Comparison of ENCODE assay signal across 21 cellular contexts in the genomic region with DNA sequence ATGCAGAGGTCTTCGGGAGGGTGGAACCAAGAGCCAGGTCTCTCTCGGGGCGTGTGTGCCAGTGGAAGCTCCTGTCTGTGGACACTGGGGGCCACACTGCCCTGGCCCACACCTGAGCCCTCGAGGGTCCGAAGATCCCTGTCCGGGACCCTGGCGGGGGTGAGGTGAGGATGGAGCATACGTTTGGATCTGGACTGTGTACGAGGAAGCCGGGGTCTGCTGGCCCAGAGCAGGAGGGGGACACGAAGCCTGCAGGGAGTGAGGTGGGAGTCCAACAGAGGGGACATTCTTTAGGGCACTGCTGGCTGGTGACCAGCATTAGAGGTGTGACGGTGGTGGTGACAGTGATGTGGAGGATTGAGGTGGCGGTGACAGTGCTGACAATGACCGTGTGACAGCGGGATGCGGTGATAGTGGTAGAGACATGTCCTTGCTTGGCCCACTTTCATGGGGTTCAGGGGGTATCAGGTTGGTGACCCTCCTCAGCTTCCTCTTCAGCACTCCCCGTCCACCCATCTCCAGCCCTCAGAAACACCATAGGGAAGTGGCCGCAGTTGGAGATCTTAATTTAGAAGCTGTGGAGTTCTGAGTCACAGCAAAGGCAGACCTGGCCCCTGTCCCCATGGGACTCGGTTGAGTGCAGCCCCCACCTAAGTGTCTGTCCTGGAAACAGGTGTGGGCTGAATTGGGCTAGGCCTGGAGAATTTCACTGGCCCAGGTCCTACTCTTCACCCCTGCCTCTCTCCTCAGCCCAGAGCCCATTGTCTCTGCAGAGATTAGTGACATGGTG.
"Had no signal": no experiment of that assay in that cellular context is flagged by ENCODE, and none has a peak within 500 bp of the region (broad histone marks: within the 10 kb centered on the region; RNA-seq: fewer than 3 reads in every experiment).

No MANE protein-coding gene starts in this region.

- H3K4me1 ChIP-seq: body of pancreas, foreskin keratinocyte had no signal

- H3K27me3 Mint-ChIP-seq: activated CD4-positive, alpha-beta T cell treated with anti-CD3 and anti-CD28 coated beads, Interleukin-2, amount 10 ng/mL, durations not matched to agents 24 days and 14 days; stimulated activated naive CD8-positive, alpha-beta T cell treated with anti-CD3 and anti-CD28 coated beads, Interleukin-15, Interleukin-2, amounts not matched to agents 100 ng/mL and 50 ng/mL, for 24 hours had no signal

- H3K27me3 ChIP-seq: body of pancreas, heart left ventricle, SJSA1, upper lobe of left lung had no signal

- H3K4me3 Mint-ChIP-seq: activated CD4-positive, alpha-beta T cell treated with anti-CD3 and anti-CD28 coated beads, Interleukin-2, amount 10 ng/mL, durations not matched to agents 24 days and 14 days; activated CD8-positive, alpha-beta T cell treated with anti-CD3 and anti-CD28 coated beads, Interleukin-2, amount 10 ng/mL, durations not matched to agents 7 days and 5 days; activated naive CD8-positive, alpha-beta T cell treated with anti-CD3 and anti-CD28 coated beads for 36 hours; memory B cell; nephron progenitor cell; stimulated activated naive CD8-positive, alpha-beta T cell treated with anti-CD3 and anti-CD28 coated beads, Interleukin-15, Interleukin-2, amounts not matched to agents 100 ng/mL and 50 ng/mL, for 24 hours had no signal

- H3K4me1 Mint-ChIP-seq: activated CD4-positive, alpha-beta T cell treated with anti-CD3 and anti-CD28 coated beads, Interleukin-2, amount 10 ng/mL, durations not matched to agents 24 days and 14 days; activated naive CD8-positive, alpha-beta T cell treated with anti-CD3 and anti-CD28 coated beads for 36 hours had no signal

- H3K27ac ChIP-seq: body of pancreas, foreskin keratinocyte, SJSA1, upper lobe of left lung had no signal

- H3K27ac Mint-ChIP-seq: activated CD4-positive, alpha-beta T cell treated with anti-CD3 and anti-CD28 coated beads, Interleukin-2, amount 10 ng/mL, durations not matched to agents 24 days and 14 days; activated CD8-positive, alpha-beta T cell treated with anti-CD3 and anti-CD28 coated beads, Interleukin-2, amount 10 ng/mL, durations not matched to agents 7 days and 5 days; activated naive CD8-positive, alpha-beta T cell treated with anti-CD3 and anti-CD28 coated beads for 36 hours; memory B cell; nephron progenitor cell; stimulated activated naive CD8-positive, alpha-beta T cell treated with anti-CD3 and anti-CD28 coated beads, Interleukin-15, Interleukin-2, amounts not matched to agents 100 ng/mL and 50 ng/mL, for 24 hours had no signal

- ATAC-seq: activated CD8-positive, alpha-beta T cell treated with anti-CD3 and anti-CD28 coated beads, Interleukin-2, amount 10 ng/mL, durations not matched to agents 7 days and 5 days; body of pancreas; foreskin keratinocyte; heart left ventricle; left colon had no signal

- DNase-seq: activated CD4-positive, alpha-beta T cell treated with anti-CD3 and anti-CD28 coated beads, Interleukin-2, amount 10 ng/mL, durations not matched to agents 24 days and 14 days; activated CD4-positive, CD25-positive, alpha-beta regulatory T cell; activated CD8-positive, alpha-beta memory T cell treated with anti-CD3 and anti-CD28 coated beads, Interleukin-2, amount 50 U/mL, for 4 hours; activated CD8-positive, alpha-beta T cell treated with anti-CD3 and anti-CD28 coated beads, Interleukin-2, amount 10 ng/mL, durations not matched to agents 7 days and 5 days; activated naive CD8-positive, alpha-beta T cell treated with anti-CD3 and anti-CD28 coated beads for 36 hours; activated T-cell treated with anti-CD3 and anti-CD28 coated beads, Interleukin-2, amount 50 U/mL, for 48 hours; amygdala; body of pancreas; central memory CD4-positive, alpha-beta T cell; cortex of kidney; effector memory CD4-positive, alpha-beta T cell; foreskin keratinocyte; left colon; nephron progenitor cell; stimulated activated CD4-positive, alpha-beta T cell treated with anti-CD3 and anti-CD28 coated beads, Interleukin-4, amount 100 ng/mL, for 4 hours; stimulated activated CD8-positive, alpha-beta memory T cell treated with anti-CD3 and anti-CD28 coated beads, Interleukin-4, amount 100 ng/mL, for 48 hours; upper lobe of left lung had no signal

- H3K36me3 ChIP-seq: heart left ventricle, SJSA1, upper lobe of left lung had no signal

- H3K4me3 ChIP-seq: body of pancreas, heart left ventricle, SJSA1, upper lobe of left lung had no signal

- H3K9me3 Mint-ChIP-seq: activated CD4-positive, alpha-beta T cell treated with anti-CD3 and anti-CD28 coated beads, Interleukin-2, amount 10 ng/mL, durations not matched to agents 24 days and 14 days; activated naive CD8-positive, alpha-beta T cell treated with anti-CD3 and anti-CD28 coated beads for 36 hours; memory B cell; nephron progenitor cell; stimulated activated naive CD8-positive, alpha-beta T cell treated with anti-CD3 and anti-CD28 coated beads, Interleukin-15, Interleukin-2, amounts not matched to agents 100 ng/mL and 50 ng/mL, for 24 hours had no signal

- H3K9me3 ChIP-seq: body of pancreas, heart left ventricle, SJSA1, upper lobe of left lung had no signal

- H3K36me3 Mint-ChIP-seq: activated naive CD8-positive, alpha-beta T cell treated with anti-CD3 and anti-CD28 coated beads for 36 hours; memory B cell had no signal
